Comparison of ENCODE assay signal across 8 cellular contexts in genomic region chr6:129936329-129937165, GRCh38.
DNase-seq lines count a peak whose midpoint lies in the region; ATAC-seq and TF ChIP-seq lines count a peak whose summit lies in the region.

No MANE protein-coding gene starts in this region.

- H3K36me3 ChIP-seq in adipocyte (ENCODE audit: control insufficient read depth, insufficient read depth, low read length, severe bottlenecking) (no peaks in the 10 kb centered on the region), ascending aorta (no peaks in the 10 kb centered on the region)

- H3K9me3 ChIP-seq in adipocyte (ENCODE audit: control insufficient read depth, low read length) (no peaks in the 10 kb centered on the region), ascending aorta (no peaks in the 10 kb centered on the region)

- no peak overlapping the region for H3K27ac ChIP-seq in ascending aorta

- H3K4me3 ChIP-seq in adipocyte (ENCODE audit: low read length) (peak overlapping the region; percentile 61), ascending aorta (no peak overlapping the region)

- DNase-seq in COLO829 (ENCODE audit: low spot score) (peak; percentile 19), RPMI7951 (ENCODE audit: low read depth) (peak; percentile 66), adipocyte (ENCODE audit: low read depth) (peak; percentile 89), iPS-NIHi7 (ENCODE audit: extremely low spot score) (peak; percentile 60), ascending aorta (ENCODE audit: low spot score in 2 of 2) (no peak)
- peak; percentile 38 to 43 for DNase-seq in stimulated activated CD4-positive, alpha-beta T cell treated with anti-CD3 and anti-CD28 coated beads, Interleukin-2, amount 100 ng/mL, for 48 hours

- TF ChIP-seq CTCF in ascending aorta (IDR thresholded peaks at IDR 0.05), result peak in 1 of 3 experiments; percentile 37

- H3K9ac ChIP-seq in adipocyte (ENCODE audit: low read length), result peak overlapping the region; percentile 69

- no peaks in the 10 kb centered on the region for H3K4me1 ChIP-seq in adipocyte (ENCODE audit: control insufficient read depth, insufficient read depth, low read length)
- no peaks in the 10 kb centered on the region for H3K4me1 ChIP-seq in ascending aorta

- intact Hi-C loops in ascending aorta (cut with DNase I), result no loop called here

- ATAC-seq in GM18907 (IDR thresholded peaks at IDR 0.05; ENCODE audit: unreplicated experiment) (peak; percentile 67), HG03571 (IDR thresholded peaks at IDR 0.05; ENCODE audit: unreplicated experiment) (peak; percentile 73)

- H3K27me3 ChIP-seq in adipocyte (replicated peaks; ENCODE audit: control insufficient read depth, insufficient read depth, low read length) (no peaks in the 10 kb centered on the region), ascending aorta (no peaks in the 10 kb centered on the region)

Comparison
In these comparisons a context has a peak if more than half of its experiments do, and no peak if none do; other contexts are left out.
1. DNase-seq: peak in COLO829 (single experiment), RPMI7951 (single experiment), adipocyte (single experiment), iPS-NIHi7 (single experiment) and stimulated activated CD4-positive, alpha-beta T cell treated with anti-CD3 and anti-CD28 coated beads, Interleukin-2, amount 100 ng/mL, for 48 hours (2 of 2); none in ascending aorta (0 of 2).